Comparison of ENCODE assay signal across 9 cellular contexts in the genomic region with DNA sequence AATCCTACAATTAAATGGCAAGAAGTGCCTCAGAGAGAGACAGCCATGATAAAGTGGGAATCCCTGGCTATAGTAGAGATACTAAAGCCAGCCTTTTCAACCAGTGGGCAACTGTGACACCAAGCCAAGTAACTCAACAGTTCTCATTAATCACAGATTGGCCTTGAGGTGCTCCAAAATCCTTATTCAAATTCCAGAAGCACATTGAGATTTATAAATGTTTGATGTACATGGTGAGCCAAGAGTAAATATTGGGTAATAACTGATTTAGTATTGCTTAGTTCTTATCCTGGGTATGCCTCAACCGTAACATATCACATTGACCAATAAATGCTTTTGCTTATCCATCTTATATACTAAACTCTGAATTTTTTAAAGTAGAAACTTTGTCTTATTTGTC. TPM values are rescaled to one million over a fixed set of nuclear protein-coding genes. Genes with fewer than 3 reads are reported as not detected.
"Had no signal": no experiment of that assay in that cellular context is flagged by ENCODE, and none has a peak within 500 bp of the region (broad histone marks: within the 10 kb centered on the region; RNA-seq: fewer than 3 reads in every experiment).

No MANE protein-coding gene starts in this region.

- H3K27ac ChIP-seq: HL-60 had no signal

- H3K27ac Mint-ChIP-seq: GM23338, H9 had no signal

- DNase-seq: H9, HCEC 1CT, IMR-90, KG1 had no signal

- H3K4me3 Mint-ChIP-seq: GM23338, H9 had no signal

- ATAC-seq: GM23338, K562 had no signal

- H3K4me3 ChIP-seq: GM23338, K562 had no signal

- H3K9me3 Mint-ChIP-seq: GM23338, H9 had no signal

RNA-seq across cellular contexts. Expression of a gene that starts 17.1 kb away (rescaled TPM):
- total RNA-seq: GM23338, H1, HT1080, IMR-90, K562 had no signal
- polyA plus RNA-seq: GM23338, H1, IMR-90, K562 had no signal

RNA-seq across cellular contexts. Expression of a gene that starts 29.3 kb away (rescaled TPM):
- total RNA-seq: GM23338, H1, H9, HT1080, IMR-90 had no signal
- polyA plus RNA-seq: GM23338, H1, IMR-90, K562 had no signal
